ENCODE assay signal across 14 cellular contexts in genomic region chr4:144024399-144025053, GRCh38. TPM values are rescaled to one million over a fixed set of nuclear protein-coding genes. Genes with fewer than 3 reads are reported as not detected.
DNase-seq lines count a peak whose midpoint lies in the region; ATAC-seq and TF ChIP-seq lines count a peak whose summit lies in the region.
"Not testable (repeated sequence)": the region's sequence is repeated elsewhere in the genome, so short reads cannot be mapped to it uniquely, and the experiment has no call there.
"Had no signal": no experiment of that assay in that cellular context is flagged by ENCODE, and none has a peak within 500 bp of the region (broad histone marks: within the 10 kb centered on the region; RNA-seq: fewer than 3 reads in every experiment).

No MANE protein-coding gene starts in this region.

- not testable (repeated sequence) for H3K36me3 ChIP-seq in right lobe of liver

- DNase-seq in ELF-1 (ENCODE audit: low read depth, low spot score) (peak; percentile 3), WTC11 (ENCODE audit: low spot score) (peak; percentile 9), left lobe of liver (ENCODE audit: low spot score) (peak; percentile 53), right lobe of liver (peak in 1 of 3 donors; percentile 48)

- not testable (repeated sequence) for H3K36me3 Mint-ChIP-seq in WTC11

- not testable (repeated sequence) for H3K9me3 Mint-ChIP-seq in WTC11

- ATAC-seq in WTC11 (peak; percentile 24; the same call in 1 of the 2 replicates), left lobe of liver (peak; percentile 77), right lobe of liver (peak; percentile 25 to 72 (median 41))

- H3K27me3 Mint-ChIP-seq in WTC11 (ENCODE audit: low read depth) = not testable (repeated sequence)

- H3K9me3 ChIP-seq in right lobe of liver = not testable (repeated sequence)

- not testable (repeated sequence) for H3K27me3 ChIP-seq in right lobe of liver

- CTCF ChIA-PET in WTC11 (lab: Charles Lee) = not testable (repeated sequence)

- H3K4me3 ChIP-seq in right lobe of liver = not testable (repeated sequence)

- not testable (repeated sequence) for H3K27ac ChIP-seq in right lobe of liver

- intact Hi-C loops in right lobe of liver (cut with DNase I) = not testable (repeated sequence)

- not testable (repeated sequence) for H3K4me1 Mint-ChIP-seq in WTC11

- TF ChIP-seq CTCF in WTC11 (IDR thresholded peaks at IDR 0.05); right lobe of liver (IDR thresholded peaks at IDR 0.05): not testable (repeated sequence)

- H3K4me3 Mint-ChIP-seq in WTC11 = not testable (repeated sequence)

- H3K4me1 ChIP-seq in right lobe of liver = not testable (repeated sequence)

- POLR2A ChIA-PET in WTC11 (lab: Charles Lee) = not testable (repeated sequence)

- WGBS in right lobe of liver (ENCODE audit: insufficient coverage, low coverage, low lambda C conversion rate, missing lambda C conversion rate) = 60% methylated on average over 1 of the region's 4 CpGs

- TF ChIP-seq POLR2A in right lobe of liver (IDR thresholded peaks at IDR 0.05) = not testable (repeated sequence)

- not testable (repeated sequence) for H3K27ac Mint-ChIP-seq in WTC11

RNA-seq across cellular contexts. Expression of gene GYPB, which starts 5.3 kb away (rescaled TPM):
- total RNA-seq in WTC11 (2021) (not detected in 3 replicates), left lobe of liver (not detected), right lobe of liver (1 to 10 TPM in 1 of 6 experiments, under 1 TPM in 2, not detected in 3; 0.44 to 3.5 (median 0.61) TPM)
- total RNA-seq: A172; A673; Caco-2; Calu3; CD4-positive, alpha-beta memory T cell; CD4-positive, alpha-beta T cell; CD4-positive, CD25-positive, alpha-beta regulatory T cell; CD8-positive, alpha-beta memory T cell; CD8-positive, alpha-beta T cell; Daoy had no signal

Comparison
In these comparisons a context has a peak if more than half of its experiments do, and no peak if none do; other contexts are left out.
1. ATAC-seq: peak in every context shown above with its lines; median percentile 77 in left lobe of liver; 41 in right lobe of liver; 24 in WTC11.